Comparison of ENCODE assay signal across 17 cellular contexts in the genomic region with DNA sequence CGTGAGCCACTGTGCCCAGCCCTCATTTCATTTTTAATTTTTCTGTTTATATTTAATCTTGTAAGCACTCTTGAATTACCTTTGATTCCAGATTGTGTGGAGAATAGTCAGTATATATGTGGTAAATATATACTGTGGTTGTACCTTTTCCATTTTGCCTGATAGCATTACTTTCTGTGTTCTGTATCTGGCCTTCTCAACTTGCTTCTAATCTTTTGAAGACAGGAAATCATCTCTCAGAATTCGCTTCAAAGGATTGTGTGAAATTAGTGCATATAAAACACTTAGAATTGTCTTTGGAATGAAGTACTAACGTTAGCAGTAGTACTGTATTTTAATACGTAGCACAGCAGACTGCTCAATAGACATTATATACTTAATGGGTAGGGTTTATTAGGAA.
"Had no signal": no experiment of that assay in that cellular context is flagged by ENCODE, and none has a peak within 500 bp of the region (broad histone marks: within the 10 kb centered on the region; RNA-seq: fewer than 3 reads in every experiment).

No MANE protein-coding gene starts in this region.

- ATAC-seq: activated CD8-positive, alpha-beta memory T cell treated with anti-CD3 and anti-CD28 coated beads, Interleukin-2, amount 10 ng/mL, durations not matched to agents 7 days and 5 days; body of pancreas; heart right ventricle; left colon; T-helper 17 cell had no signal

- H3K27ac Mint-ChIP-seq: activated CD4-positive, alpha-beta memory T cell treated with anti-CD3 and anti-CD28 coated beads for 36 hours; activated CD8-positive, alpha-beta memory T cell treated with anti-CD3 and anti-CD28 coated beads, Interleukin-2, amount 10 ng/mL, durations not matched to agents 7 days and 5 days; memory B cell; neural progenitor cell; stimulated activated naive CD8-positive, alpha-beta T cell treated with anti-CD3 and anti-CD28 coated beads, Interleukin-15, Interleukin-2, amounts not matched to agents 100 ng/mL and 50 ng/mL, for 24 hours had no signal

- H3K9me3 ChIP-seq: body of pancreas, heart right ventricle, tibial artery had no signal

- H3K27me3 Mint-ChIP-seq: activated CD4-positive, alpha-beta memory T cell treated with anti-CD3 and anti-CD28 coated beads for 36 hours; activated CD8-positive, alpha-beta memory T cell treated with anti-CD3 and anti-CD28 coated beads, Interleukin-2, amount 10 ng/mL, durations not matched to agents 7 days and 5 days; memory B cell; stimulated activated naive CD8-positive, alpha-beta T cell treated with anti-CD3 and anti-CD28 coated beads, Interleukin-15, Interleukin-2, amounts not matched to agents 100 ng/mL and 50 ng/mL, for 24 hours; T-helper 17 cell had no signal

- H3K4me1 ChIP-seq: neural progenitor cell had no signal

- H3K27me3 ChIP-seq: body of pancreas, cardiac muscle cell, heart right ventricle, neural progenitor cell, tibial artery had no signal

- H3K36me3 Mint-ChIP-seq: memory B cell had no signal

- H3K36me3 ChIP-seq: cardiac muscle cell, heart right ventricle, neural progenitor cell, tibial artery had no signal

- DNase-seq: activated CD4-positive, alpha-beta memory T cell treated with anti-CD3 and anti-CD28 coated beads for 36 hours; activated CD4-positive, alpha-beta T cell treated with anti-CD3 and anti-CD28 coated beads for 48 hours; activated CD8-positive, alpha-beta memory T cell treated with anti-CD3 and anti-CD28 coated beads, Interleukin-2, amount 10 ng/mL, durations not matched to agents 7 days and 5 days; activated T-cell treated with anti-CD3 and anti-CD28 coated beads for 4 hours; anterior cingulate cortex; body of pancreas; erythroblast; foreskin fibroblast; heart right ventricle; left colon; stimulated activated CD4-positive, alpha-beta T cell treated with anti-CD3 and anti-CD28 coated beads, Interleukin-4, amount 100 ng/mL, for 1 hour; T-helper 17 cell; tibial artery had no signal

- H3K9me3 Mint-ChIP-seq: activated CD4-positive, alpha-beta memory T cell treated with anti-CD3 and anti-CD28 coated beads for 36 hours; memory B cell; stimulated activated naive CD8-positive, alpha-beta T cell treated with anti-CD3 and anti-CD28 coated beads, Interleukin-15, Interleukin-2, amounts not matched to agents 100 ng/mL and 50 ng/mL, for 24 hours had no signal

- H3K27ac ChIP-seq: body of pancreas, cardiac muscle cell, heart right ventricle, neural progenitor cell, tibial artery had no signal

- H3K4me1 Mint-ChIP-seq: neural progenitor cell had no signal

- H3K4me3 ChIP-seq: body of pancreas, cardiac muscle cell, heart right ventricle, neural progenitor cell, tibial artery had no signal

- H3K4me3 Mint-ChIP-seq: activated CD4-positive, alpha-beta memory T cell treated with anti-CD3 and anti-CD28 coated beads for 36 hours; activated CD8-positive, alpha-beta memory T cell treated with anti-CD3 and anti-CD28 coated beads, Interleukin-2, amount 10 ng/mL, durations not matched to agents 7 days and 5 days; memory B cell; neural progenitor cell; stimulated activated naive CD8-positive, alpha-beta T cell treated with anti-CD3 and anti-CD28 coated beads, Interleukin-15, Interleukin-2, amounts not matched to agents 100 ng/mL and 50 ng/mL, for 24 hours; T-helper 17 cell had no signal
